In genomic region chr12:73053903-73054302, GRCh38 we compare ENCODE assay signal across 32 cellular contexts.
"Had no signal": no experiment of that assay in that cellular context is flagged by ENCODE, and none has a peak within 500 bp of the region (broad histone marks: within the 10 kb centered on the region; RNA-seq: fewer than 3 reads in every experiment).

No MANE protein-coding gene starts in this region.

- ATAC-seq: activated CD8-positive, alpha-beta T cell treated with anti-CD3 and anti-CD28 coated beads for 36 hours; activated T-cell treated with anti-CD3 and anti-CD28 coated beads, Interleukin-2, amount 50 U/mL, for 72 hours; activated T-helper 17 cell treated with anti-CD3 and anti-CD28 coated beads, Interleukin-2, amount 50 U/mL, for 72 hours; PC-3 had no signal

- FAIRE-seq: TTC549 had no signal

- DNase-seq: activated CD4-positive, alpha-beta T cell treated with anti-CD3 and anti-CD28 coated beads, Interleukin-2, amount 10 ng/mL, durations not matched to agents 24 days and 14 days; activated CD4-positive, alpha-beta T cell treated with anti-CD3 and anti-CD28 coated beads, Interleukin-2, amount 50 U/mL, for 4 hours; activated CD8-positive, alpha-beta T cell treated with anti-CD3 and anti-CD28 coated beads for 36 hours; activated effector memory CD4-positive, alpha-beta T cell treated with anti-CD3 and anti-CD28 coated beads, Interleukin-2, amount 50 U/mL, for 16 hours; activated naive CD4-positive, alpha-beta T cell; activated naive CD4-positive, alpha-beta T cell treated with anti-CD3 and anti-CD28 coated beads, Interleukin-2, amount 50 U/mL, for 16 hours; activated naive CD8-positive, alpha-beta T cell treated with anti-CD3 and anti-CD28 coated beads for 36 hours; activated T-cell treated with anti-CD3 and anti-CD28 coated beads, Interleukin-2, amount 50 U/mL, for 1 hour; activated T-cell treated with anti-CD3 and anti-CD28 coated beads, Interleukin-2, amount 50 U/mL, for 72 hours; amniotic stem cell; aorta; brain microvascular endothelial cell; colonic mucosa; Karpas-422; MG63; NCI-H1048; NCI-H1105 treated with DMSO at 0.1 percent for 48 hours; NCI-H1436; NCI-H1694; NCI-H1930; NCI-H2081 treated with DMSO at 0.1 percent for 48 hours; NCI-H2171; NCI-H510A; NCI-H526; NCI-H774; PC-3; Peyer's patch; RPMI8226; SHP77 treated with DMSO at 0.1 percent for 48 hours; SK-N-SH had no signal
